Comparison of ENCODE assay signal across 3 cellular contexts in the genomic region with DNA sequence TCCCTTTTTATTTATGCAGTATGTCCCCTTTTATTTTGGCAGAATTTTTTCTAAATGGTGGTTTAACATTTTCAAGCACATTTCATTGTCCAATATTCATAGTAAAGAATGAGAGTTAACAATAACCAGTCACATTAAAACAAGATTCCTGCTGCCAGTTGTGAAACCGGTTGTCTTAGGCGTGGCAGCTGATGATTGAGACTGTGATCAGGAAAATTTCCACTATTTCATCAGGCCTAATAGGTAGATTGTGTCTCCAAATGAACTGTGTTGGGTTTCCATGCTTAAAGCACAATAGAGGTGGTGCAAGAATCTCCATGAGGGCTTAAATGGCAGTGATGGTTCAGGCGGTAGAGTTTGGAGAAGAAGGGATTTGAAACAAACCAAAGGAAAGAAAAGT.
TF ChIP-seq lines count a peak whose summit lies in the region.

No MANE protein-coding gene starts in this region.

TF ChIP-seq in IMR-90, 13 proteins besides CTCF, POLR2A, EP300 and RAD21:
- TF ChIP-seq CHD1 (IDR thresholded peaks at IDR 0.05; ENCODE audit: low read depth, low read length) (no peak), RFX5 (IDR thresholded peaks at IDR 0.05; ENCODE audit: low read depth, low read length) (no peak), MXI1 (IDR thresholded peaks at IDR 0.05; ENCODE audit: borderline replicate concordance, low read depth, low read length) (no peak), RCOR1 (IDR thresholded peaks at IDR 0.05; ENCODE audit: insufficient replicate concordance, low read length) (no peak), CEBPB (IDR thresholded peaks at IDR 0.05; ENCODE audit: low read depth, low read length) (no peak), NFE2L2 (IDR thresholded peaks at IDR 0.05; ENCODE audit: low read depth, low read length) (no peak), FOS (IDR thresholded peaks at IDR 0.05; ENCODE audit: low read depth, low read length) (no peak), MAZ (IDR thresholded peaks at IDR 0.05; ENCODE audit: borderline replicate concordance, low read depth, low read length) (no peak), BHLHE40 (IDR thresholded peaks at IDR 0.05; ENCODE audit: low read depth, low read length) (no peak), MAFK (IDR thresholded peaks at IDR 0.05; ENCODE audit: low read depth, low read length) (no peak), SMC3 (IDR thresholded peaks at IDR 0.05; ENCODE audit: low read depth, low read length) (no peak)
- TF ChIP-seq, protein P1, sequence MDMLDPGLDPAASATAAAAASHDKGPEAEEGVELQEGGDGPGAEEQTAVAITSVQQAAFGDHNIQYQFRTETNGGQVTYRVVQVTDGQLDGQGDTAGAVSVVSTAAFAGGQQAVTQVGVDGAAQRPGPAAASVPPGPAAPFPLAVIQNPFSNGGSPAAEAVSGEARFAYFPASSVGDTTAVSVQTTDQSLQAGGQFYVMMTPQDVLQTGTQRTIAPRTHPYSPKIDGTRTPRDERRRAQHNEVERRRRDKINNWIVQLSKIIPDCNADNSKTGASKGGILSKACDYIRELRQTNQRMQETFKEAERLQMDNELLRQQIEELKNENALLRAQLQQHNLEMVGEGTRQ (IDR thresholded peaks at IDR 0.05; ENCODE audit: low read depth, low read length), result no peak
- TF ChIP-seq, protein P2, sequence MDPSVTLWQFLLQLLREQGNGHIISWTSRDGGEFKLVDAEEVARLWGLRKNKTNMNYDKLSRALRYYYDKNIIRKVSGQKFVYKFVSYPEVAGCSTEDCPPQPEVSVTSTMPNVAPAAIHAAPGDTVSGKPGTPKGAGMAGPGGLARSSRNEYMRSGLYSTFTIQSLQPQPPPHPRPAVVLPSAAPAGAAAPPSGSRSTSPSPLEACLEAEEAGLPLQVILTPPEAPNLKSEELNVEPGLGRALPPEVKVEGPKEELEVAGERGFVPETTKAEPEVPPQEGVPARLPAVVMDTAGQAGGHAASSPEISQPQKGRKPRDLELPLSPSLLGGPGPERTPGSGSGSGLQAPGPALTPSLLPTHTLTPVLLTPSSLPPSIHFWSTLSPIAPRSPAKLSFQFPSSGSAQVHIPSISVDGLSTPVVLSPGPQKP (IDR thresholded peaks at IDR 0.05; ENCODE audit: borderline replicate concordance, low read depth, low read length), result no peak

TF ChIP-seq in GM12878, 131 proteins besides CTCF, POLR2A, EP300 and RAD21:
- TF ChIP-seq ZNF384 (IDR thresholded peaks at IDR 0.05; ENCODE audit: borderline replicate concordance, low read depth, low read length) (no peak), POLR2AphosphoS5 (IDR thresholded peaks at IDR 0.05; ENCODE audit: low read length) (0 out of 2 replicates have a peak, but pooled peaks have one; percentile 5)

TF ChIP-seq in GM12891, 5 proteins besides CTCF, POLR2A, EP300 and RAD21:
- TF ChIP-seq PAX5 (IDR thresholded peaks at IDR 0.05; ENCODE audit: insufficient read depth, low read length, severe bottlenecking), result no peak
- no peak for TF ChIP-seq POLR2AphosphoS5 (IDR thresholded peaks at IDR 0.05; ENCODE audit: low read depth, low read length)
- TF ChIP-seq TAF1 (IDR thresholded peaks at IDR 0.05; ENCODE audit: low read depth, low read length), result no peak
- TF ChIP-seq SPI1 (IDR thresholded peaks at IDR 0.05; ENCODE audit: low read depth, low read length), result no peak
- no peak for TF ChIP-seq POU2F2 (IDR thresholded peaks at IDR 0.05; ENCODE audit: low read depth, low read length)
